In genomic region chr1:2228684-2229031, GRCh38 we compare ENCODE assay signal across 8 cellular contexts. TPM values are rescaled to one million over a fixed set of nuclear protein-coding genes. Genes with fewer than 3 reads are reported as not detected.
DNase-seq lines count a peak whose midpoint lies in the region; ATAC-seq and TF ChIP-seq lines count a peak whose summit lies in the region.

No MANE protein-coding gene starts in this region.

- peak overlapping the region; percentile 96 for H3K4me3 Mint-ChIP-seq in osteocyte (ENCODE audit: unreplicated experiment)

- WGBS in esophagus muscularis mucosa: 3% methylated on average over 6 of the region's 53 CpGs

- TF ChIP-seq CTCF in esophagus muscularis mucosa (IDR thresholded peaks at IDR 0.05): no peak
- TF ChIP-seq CTCF in osteocyte (IDR thresholded peaks at IDR 0.05): no peak

- no peaks in the 10 kb centered on the region for H3K27me3 Mint-ChIP-seq in osteocyte (ENCODE audit: unreplicated experiment)

- H3K9me3 Mint-ChIP-seq in osteocyte (ENCODE audit: unreplicated experiment): no peaks in the 10 kb centered on the region

- no peaks in the 10 kb centered on the region for H3K9me3 ChIP-seq in SK-N-MC (ENCODE audit: low read depth, low read length)
- no peaks in the 10 kb centered on the region for H3K9me3 ChIP-seq in esophagus muscularis mucosa

- no peaks in the 10 kb centered on the region for H3K27me3 ChIP-seq in esophagus muscularis mucosa

- H3K4me3 ChIP-seq in SK-N-MC (peak overlapping the region; percentile 80), esophagus muscularis mucosa (peak overlapping the region; percentile 74 to 96 (median 81))

- DNase-seq in DMS53 (lab: John Stamatoyannopoulos, UW) (peak; percentile 76), DMS53 treated with DMSO at 0.1 percent for 48 hours (lab: John Stamatoyannopoulos, UW; ENCODE audit: unreplicated experiment) (no peak), SK-N-MC (ENCODE audit: low read depth, low spot score) (no peak), esophagus muscularis mucosa (ENCODE audit: extremely low spot score) (no peak), osteocyte (ENCODE audit: extremely low spot score, unreplicated experiment) (peak; percentile 82), SW480 (ENCODE audit: low spot score) (no peak), kidney glomerular epithelial cell (lab: John Stamatoyannopoulos, UW) (no peak)

- H3K9ac ChIP-seq in SK-N-MC (ENCODE audit: insufficient read length): peak overlapping the region; percentile 87

- no peak for ATAC-seq in GM19023 (IDR thresholded peaks at IDR 0.05; ENCODE audit: unreplicated experiment)

- no peak for TF ChIP-seq POLR2A in esophagus muscularis mucosa (IDR thresholded peaks at IDR 0.05; ENCODE audit: low read depth)

- peaks cover 49 to 59% (median 52%) of the 10 kb centered on the region in 4 donors for H3K4me1 ChIP-seq in esophagus muscularis mucosa

- H3K27ac ChIP-seq in SK-N-MC (no peak overlapping the region), esophagus muscularis mucosa (replicated peaks in 1 of 4) (peak overlapping the region; percentile 89 to 94 (median 92))

- no peak for TF ChIP-seq EP300 in esophagus muscularis mucosa (IDR thresholded peaks at IDR 0.05)

- H3K36me3 Mint-ChIP-seq in osteocyte (ENCODE audit: unreplicated experiment): peaks cover 14% of the 10 kb centered on the region

- peak overlapping the region; percentile 96 for H3K27ac Mint-ChIP-seq in osteocyte (ENCODE audit: unreplicated experiment)

- peaks cover 33% of the 10 kb centered on the region for H3K4me1 Mint-ChIP-seq in osteocyte (ENCODE audit: unreplicated experiment)

- intact Hi-C loops in esophagus muscularis mucosa (cut with DNase I): no loop called here

- H3K36me3 ChIP-seq in SK-N-MC (ENCODE audit: insufficient read depth, low read length) (no peaks in the 10 kb centered on the region), esophagus muscularis mucosa (no peaks in the 10 kb centered on the region)

RNA-seq across cellular contexts. Expression of gene SKI, which starts 0.5 kb away (rescaled TPM):
- total RNA-seq in esophagus muscularis mucosa: 100 to 1,000 TPM in 2 of 4 donors, 10 to 100 TPM in 2; 70.1 to 190 (median 124) TPM
- total RNA-seq in osteocyte: 131 and 132 TPM in 2 replicates

RNA-seq across cellular contexts. Expression of gene FAAP20, which starts 34.1 kb away (rescaled TPM):
- total RNA-seq in esophagus muscularis mucosa: 10 to 100 TPM; 37.9 to 81.7 (median 55.7) TPM
- 85.1 and 90.4 TPM in 2 replicates for total RNA-seq in osteocyte

Comparison
In these comparisons a context has a peak if more than half of its experiments do, and no peak if none do; other contexts are left out.
1. DNase-seq: peak in DMS53 (single experiment) and osteocyte (single experiment); none in DMS53 treated with DMSO at 0.1 percent for 48 hours (single experiment), SK-N-MC (single experiment), esophagus muscularis mucosa (single experiment), SW480 (single experiment) and kidney glomerular epithelial cell (single experiment).